10 cellular contexts compared by ENCODE assay signal in genomic region chr9:36207546-36208012, GRCh38. TPM values are rescaled to one million over a fixed set of nuclear protein-coding genes. Genes with fewer than 3 reads are reported as not detected.
DNase-seq lines count a peak whose midpoint lies in the region; ATAC-seq and TF ChIP-seq lines count a peak whose summit lies in the region.
"Had no signal": no experiment of that assay in that cellular context is flagged by ENCODE, and none has a peak within 500 bp of the region (broad histone marks: within the 10 kb centered on the region; RNA-seq: fewer than 3 reads in every experiment).

No MANE protein-coding gene starts in this region.

- H3K4me3 Mint-ChIP-seq in activated CD8-positive, alpha-beta memory T cell treated with anti-CD3 and anti-CD28 coated beads, Interleukin-2, amount 10 ng/mL, durations not matched to agents 7 days and 5 days, result no peak overlapping the region
- peak overlapping the region; percentile 17 for H3K4me3 Mint-ChIP-seq in activated naive CD8-positive, alpha-beta T cell

- H3K27ac ChIP-seq in hepatocyte (peak overlapping the region; percentile 6), stomach (peak overlapping the region in 3 of 5 donors; percentile 8 to 30 (median 13)), OCI-LY7 (ENCODE audit: low read depth, low read length, poor library complexity, severe bottlenecking) (no peak overlapping the region)

- no peak for TF ChIP-seq CTCF in hepatocyte (IDR thresholded peaks at IDR 0.05; ENCODE audit: poor library complexity)
- no peak for TF ChIP-seq CTCF in stomach (IDR thresholded peaks at IDR 0.05)
- no peak for TF ChIP-seq CTCF in OCI-LY7 (conservative IDR thresholded peaks at IDR 0.05; ENCODE audit: low read length)

- DNase-seq in activated CD8-positive, alpha-beta memory T cell treated with anti-CD3 and anti-CD28 coated beads, Interleukin-2, amount 10 ng/mL, durations not matched to agents 7 days and 5 days, result no peak
- DNase-seq in activated CD8-positive, alpha-beta memory T cell treated with anti-CD3 and anti-CD28 coated beads for 24 hours, result no peak
- DNase-seq in hepatocyte (ENCODE audit: low spot score), result no peak
- no peak for DNase-seq in stomach
- DNase-seq in OCI-LY7 (ENCODE audit: low spot score), result no peak
- DNase-seq: ovary; stimulated activated CD8-positive, alpha-beta memory T cell treated with anti-CD3 and anti-CD28 coated beads, Interleukin-4, amount 100 ng/mL, for 48 hours had no signal

- peak overlapping the region; percentile 74 for H3K27ac Mint-ChIP-seq in activated CD8-positive, alpha-beta memory T cell treated with anti-CD3 and anti-CD28 coated beads, Interleukin-2, amount 10 ng/mL, durations not matched to agents 7 days and 5 days
- H3K27ac Mint-ChIP-seq in activated naive CD8-positive, alpha-beta T cell, result peak overlapping the region; percentile 86

- TF ChIP-seq EP300 in stomach (IDR thresholded peaks at IDR 0.05), result no peak

- no peaks in the 10 kb centered on the region for H3K9me3 Mint-ChIP-seq in activated CD8-positive, alpha-beta memory T cell treated with anti-CD3 and anti-CD28 coated beads, Interleukin-2, amount 10 ng/mL, durations not matched to agents 7 days and 5 days (ENCODE audit: low read depth)
- no peaks in the 10 kb centered on the region for H3K9me3 Mint-ChIP-seq in activated naive CD8-positive, alpha-beta T cell (ENCODE audit: low read depth)

- H3K36me3 Mint-ChIP-seq in activated CD8-positive, alpha-beta memory T cell treated with anti-CD3 and anti-CD28 coated beads, Interleukin-2, amount 10 ng/mL, durations not matched to agents 7 days and 5 days, result peaks cover 74% of the 10 kb centered on the region
- peaks cover 3% of the 10 kb centered on the region for H3K36me3 Mint-ChIP-seq in activated naive CD8-positive, alpha-beta T cell

- BruUV-seq in OCI-LY7 (replicated peaks; lab: Mats Ljungman, UMichigan), result no TSS peak

- H3K4me1 ChIP-seq in hepatocyte (ENCODE audit: insufficient read depth) (peaks cover 7% of the 10 kb centered on the region), stomach (peaks cover 0 to 53% (median 34%) of the 10 kb centered on the region in 4 donors), OCI-LY7 (ENCODE audit: insufficient read depth, low read length, poor library complexity, severe bottlenecking) (no peaks in the 10 kb centered on the region)

- H4K20me1 ChIP-seq in hepatocyte (ENCODE audit: insufficient read depth, poor library complexity, severe bottlenecking), result peaks cover 70% of the 10 kb centered on the region
- H4K20me1 ChIP-seq in OCI-LY7 (ENCODE audit: insufficient read depth, low read length), result peaks cover 6% of the 10 kb centered on the region; the same call in 1 of the 2 replicates

- H3K36me3 ChIP-seq in hepatocyte (replicated peaks; ENCODE audit: insufficient read depth, low read depth), result no peaks in the 10 kb centered on the region
- H3K36me3 ChIP-seq in stomach, result peaks cover 89 to 100% (median 100%) of the 10 kb centered on the region in 4 donors
- peaks cover 99% of the 10 kb centered on the region for H3K36me3 ChIP-seq in OCI-LY7 (ENCODE audit: insufficient read depth, low read length)
- H3K36me3 ChIP-seq: ovary had no signal

- no peaks in the 10 kb centered on the region for H3K9me3 ChIP-seq in hepatocyte (ENCODE audit: low read depth)
- H3K9me3 ChIP-seq in stomach, result no peaks in the 10 kb centered on the region
- no peaks in the 10 kb centered on the region for H3K9me3 ChIP-seq in OCI-LY7 (ENCODE audit: low read length)
- H3K9me3 ChIP-seq: ovary had no signal

- peaks cover 58% of the 10 kb centered on the region for H3K4me1 Mint-ChIP-seq in activated CD8-positive, alpha-beta memory T cell treated with anti-CD3 and anti-CD28 coated beads, Interleukin-2, amount 10 ng/mL, durations not matched to agents 7 days and 5 days
- peaks cover 44% of the 10 kb centered on the region for H3K4me1 Mint-ChIP-seq in activated naive CD8-positive, alpha-beta T cell (ENCODE audit: low read depth)

- H3K4me2 ChIP-seq in hepatocyte, result no peak overlapping the region
- H3K4me2 ChIP-seq in OCI-LY7 (ENCODE audit: low read length), result no peak overlapping the region

- H3K79me2 ChIP-seq in hepatocyte (peaks cover 80% of the 10 kb centered on the region), OCI-LY7 (ENCODE audit: insufficient read depth, low read depth, low read length) (peaks cover 14% of the 10 kb centered on the region; the same call in 1 of the 2 replicates)

- H3K9me2 ChIP-seq in hepatocyte (replicated peaks; ENCODE audit: insufficient read depth) (no peaks in the 10 kb centered on the region), OCI-LY7 (ENCODE audit: insufficient read depth, low read length) (no peaks in the 10 kb centered on the region)

- no peaks in the 10 kb centered on the region for H3K27me3 Mint-ChIP-seq in activated CD8-positive, alpha-beta memory T cell treated with anti-CD3 and anti-CD28 coated beads, Interleukin-2, amount 10 ng/mL, durations not matched to agents 7 days and 5 days
- no peaks in the 10 kb centered on the region for H3K27me3 Mint-ChIP-seq in activated naive CD8-positive, alpha-beta T cell

- 74% methylated on average over 1 of the region's 1 CpG for WGBS in hepatocyte (ENCODE audit: low lambda C conversion rate, missing lambda C conversion rate)
- 0 to 43% (median 22%) methylated on average over 1 of the region's 1 CpG for WGBS in stomach, 5 donors

- H3K4me3 ChIP-seq in hepatocyte (no peak overlapping the region), stomach (no peak overlapping the region), OCI-LY7 (ENCODE audit: low read depth, low read length, poor library complexity, severe bottlenecking) (no peak overlapping the region)
- H3K4me3 ChIP-seq: ovary had no signal

- peak; percentile 50 for ATAC-seq in activated CD8-positive, alpha-beta memory T cell treated with anti-CD3 and anti-CD28 coated beads, Interleukin-2, amount 10 ng/mL, durations not matched to agents 7 days and 5 days
- ATAC-seq in HG02885 (IDR thresholded peaks at IDR 0.05; ENCODE audit: poor library complexity, unreplicated experiment), result no peak
- ATAC-seq in HG02763 (IDR thresholded peaks at IDR 0.05; ENCODE audit: unreplicated experiment), result no peak

- CTCF ChIA-PET in activated CD8-positive, alpha-beta memory T cell treated with anti-CD3 and anti-CD28 coated beads, Interleukin-2, amount 10 ng/mL, durations not matched to agents 7 days and 5 days (lab: Charles Lee), result interaction anchor here (0.6 to 0.9 kb wide), 5 partner anchors 14 to 104 kb away, joined by 3 read pairs; no protein-coding TSS in a partner anchor
- CTCF ChIA-PET in OCI-LY7 (lab: Charles Lee; ENCODE audit: unreplicated experiment), result no interaction called here

- intact Hi-C loops in stomach (cut with DNase I; ENCODE audit: low total_unique reads) (no loop called here), OCI-LY7 (cut with micrococcal nuclease; ENCODE audit: unreplicated experiment) (no loop called here)

- no peaks in the 10 kb centered on the region for H3K27me3 ChIP-seq in hepatocyte
- no peaks in the 10 kb centered on the region for H3K27me3 ChIP-seq in stomach
- H3K27me3 ChIP-seq: ovary had no signal

- H2AFZ ChIP-seq in hepatocyte (no peak overlapping the region), OCI-LY7 (ENCODE audit: low read length) (no peak overlapping the region)

- TF ChIP-seq POLR2A in stomach (IDR thresholded peaks at IDR 0.05), result no peak

- POLR2A ChIA-PET in OCI-LY7 (lab: Charles Lee), result interaction anchor here (0.6 to 3.5 kb wide), 3 partner anchors 16 to 508 kb away, joined by 3 to 17 read pairs (median 4); partner anchors contain the start of gene CLTA

RNA-seq across cellular contexts. Expression of gene CLTA, which starts 16.9 kb away (rescaled TPM):
- 100 to 1,000 TPM; 156 to 177 TPM for total RNA-seq in activated CD8-positive, alpha-beta memory T cell treated with anti-CD3 and anti-CD28 coated beads, Interleukin-2, amount 10 ng/mL, durations not matched to agents 7 days and 5 days
- total RNA-seq in hepatocyte (317 and 339 TPM in 2 replicates), stomach (100 to 1,000 TPM in 3 of 5 donors, 10 to 100 TPM in 2; 25.1 to 890 (median 117) TPM), OCI-LY7 (2022) (161 and 171 TPM in 2 replicates)
- polyA plus RNA-seq in hepatocyte (283 and 313 TPM in 2 replicates), stomach (100 to 1,000 TPM; 164 to 322 (median 196) TPM)
- 150 and 176 TPM in 2 replicates for total RNA-seq in OCI-LY7 (2014; rRNA removed; shearing (Covaris generic))

RNA-seq across cellular contexts. Expression of gene CCIN, which starts 38.4 kb away (rescaled TPM):
- under 1 TPM in 1 of 2 experiments, not detected in 1; 0.15 TPM for total RNA-seq in activated CD8-positive, alpha-beta memory T cell treated with anti-CD3 and anti-CD28 coated beads, Interleukin-2, amount 10 ng/mL, durations not matched to agents 7 days and 5 days
- total RNA-seq in hepatocyte (not detected in 2 replicates), stomach (1 to 10 TPM in 2 of 5 donors, under 1 TPM in 1, not detected in 2; 0.45 to 1.3 (median 1.2) TPM), OCI-LY7 (2022) (not detected in 2 replicates)
- polyA plus RNA-seq in hepatocyte (0.23 TPM in 1 of 2 replicates, not detected in the other), stomach (under 1 TPM in 2 of 3 donors, not detected in 1; 0.08 to 0.31 TPM)
- not detected in 2 replicates for total RNA-seq in OCI-LY7 (2014; rRNA removed; shearing (Covaris generic))

RNA-seq across cellular contexts. Expression of gene GNE, which starts 50.7 kb away (rescaled TPM):
- 10 to 100 TPM; 17.3 to 19.6 TPM for total RNA-seq in activated CD8-positive, alpha-beta memory T cell treated with anti-CD3 and anti-CD28 coated beads, Interleukin-2, amount 10 ng/mL, durations not matched to agents 7 days and 5 days
- total RNA-seq in hepatocyte (14.9 and 17.5 TPM in 2 replicates), stomach (10 to 100 TPM in 4 of 5 donors, 1 to 10 TPM in 1; 2.3 to 63.1 (median 21.7) TPM), OCI-LY7 (2022) (27.7 and 28.4 TPM in 2 replicates)
- polyA plus RNA-seq in hepatocyte (3.8 and 6.5 TPM in 2 replicates), stomach (1 to 10 TPM; 2.6 to 5.3 (median 4.0) TPM)
- 12.9 and 15.5 TPM in 2 replicates for total RNA-seq in OCI-LY7 (2014; rRNA removed; shearing (Covaris generic))
